Comparison of ENCODE assay signal across 8 cellular contexts in genomic region chr5:97183100-97183929, GRCh38. TPM values are rescaled to one million over a fixed set of nuclear protein-coding genes. Genes with fewer than 3 reads are reported as not detected.
DNase-seq lines count a peak whose midpoint lies in the region; ATAC-seq and TF ChIP-seq lines count a peak whose summit lies in the region.

Gene RIOK2, minus strand, starts transcription at chr5:97183247. Its CDS starts 56 bp downstream, at chr5:97183191.

- ATAC-seq in HG02885 (IDR thresholded peaks at IDR 0.05; ENCODE audit: poor library complexity, unreplicated experiment) (peak; percentile 93), T-helper 17 cell (peak; percentile 93), left ventricle myocardium superior (peak; percentile 98)

- peaks cover 12% of the 10 kb centered on the region for H3K36me3 Mint-ChIP-seq in T-helper 17 cell (ENCODE audit: low read depth)

- H3K27ac ChIP-seq in prostate gland (peak within 1 kb of the TSS; percentile 90 to 92), urinary bladder (ENCODE audit: low read depth) (peak within 1 kb of the TSS; percentile 84)

- WGBS in prostate gland, result under 1% methylated on average over 44 of the region's 44 CpGs
- WGBS in urinary bladder, result under 1% methylated on average over 44 of the region's 44 CpGs

- peaks cover 36% of the 10 kb centered on the region for H3K4me1 Mint-ChIP-seq in T-helper 17 cell

- TF ChIP-seq POLR2A in GM15510 (IDR thresholded peaks at IDR 0.05; ENCODE audit: borderline replicate concordance, extremely low read depth, insufficient read length), result peak; percentile 75
- TF ChIP-seq POLR2A in prostate gland (IDR thresholded peaks at IDR 0.05), result peak; percentile 43

- no peaks in the 10 kb centered on the region for H3K27me3 ChIP-seq in prostate gland (replicated peaks; ENCODE audit: insufficient read depth)

- no peaks in the 10 kb centered on the region for H3K27me3 Mint-ChIP-seq in T-helper 17 cell

- peak within 1 kb of the TSS; percentile 100 for H3K27ac Mint-ChIP-seq in T-helper 17 cell

- DNase-seq in NCI-H1694 treated with DMSO at 0.1 percent for 48 hours (lab: John Stamatoyannopoulos, UW) (peak; percentile 97), T-helper 17 cell (peak; percentile 78 to 81 (median 79)), amygdala (lab: John Stamatoyannopoulos, UW) (peak; percentile 39 to 95 (median 85)), left ventricle myocardium superior (peak; percentile 94), prostate gland (ENCODE audit: low spot score) (peak; percentile 87)

- no peaks in the 10 kb centered on the region for H3K36me3 ChIP-seq in prostate gland
- H3K36me3 ChIP-seq in urinary bladder (ENCODE audit: insufficient read depth), result no peaks in the 10 kb centered on the region

- H3K9me3 ChIP-seq in T-helper 17 cell (ENCODE audit: control insufficient read depth, low read length, poor library complexity, severe bottlenecking), result no peaks in the 10 kb centered on the region
- no peaks in the 10 kb centered on the region for H3K9me3 ChIP-seq in prostate gland

- TF ChIP-seq CTCF in prostate gland (IDR thresholded peaks at IDR 0.05), result peak in 1 of 4 experiments; percentile 18

- H3K4me1 ChIP-seq in prostate gland (replicated peaks) (peaks cover 9% of the 10 kb centered on the region), urinary bladder (ENCODE audit: insufficient read depth) (no peaks in the 10 kb centered on the region)

- H3K4me3 Mint-ChIP-seq in T-helper 17 cell, result peak within 1 kb of the TSS; percentile 97

- H3K4me3 ChIP-seq in prostate gland (peak within 1 kb of the TSS; percentile 64 to 74), urinary bladder (ENCODE audit: low read depth, low read length) (peak within 1 kb of the TSS; percentile 94)

- intact Hi-C loops in left ventricle myocardium superior (cut with micrococcal nuclease), result no loop called here
- intact Hi-C loops in prostate gland (cut with DNase I), result loop anchor here (10.0 kb wide), 1 partner anchor 1591 kb away; the partner anchor contains the start of gene RGMB

RNA-seq across cellular contexts. Expression of gene RIOK2, which starts in this region (rescaled TPM):
- 10 to 100 TPM; 16.9 to 27.2 TPM for total RNA-seq in T-helper 17 cell
- 25.0 TPM for total RNA-seq in left ventricle myocardium superior
- 10 to 100 TPM; 16.2 to 20.5 TPM for total RNA-seq in prostate gland
- total RNA-seq in urinary bladder, result 38.8 TPM
- polyA plus RNA-seq in urinary bladder, result 10.2 TPM

Comparison
In these comparisons a context has a peak if more than half of its experiments do, and no peak if none do; other contexts are left out.
1. Peak in every context shown above with its lines: DNase-seq, ATAC-seq, H3K4me3 ChIP-seq and H3K27ac ChIP-seq.